23 cellular contexts compared by ENCODE assay signal in the genomic region with DNA sequence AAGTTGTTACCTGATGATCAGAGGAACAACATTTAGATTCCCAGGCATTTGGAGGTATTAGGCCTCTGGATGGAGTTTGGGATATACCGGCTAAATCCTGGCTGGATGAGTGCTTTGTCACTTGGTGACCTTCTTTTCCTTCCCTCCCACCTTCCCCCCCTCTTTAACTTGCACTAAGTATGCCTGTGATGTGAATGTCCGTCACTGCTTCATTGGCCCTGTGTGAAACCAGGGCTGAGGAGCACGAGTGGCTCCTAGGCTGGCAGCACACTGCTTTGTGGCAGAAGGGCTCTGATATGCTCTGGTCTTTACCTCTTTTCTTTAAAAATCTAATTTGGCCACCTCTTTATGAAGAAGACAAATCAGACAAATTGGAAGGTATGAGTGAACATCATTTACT.
DNase-seq lines count a peak whose midpoint lies in the region; ATAC-seq and TF ChIP-seq lines count a peak whose summit lies in the region.
"Had no signal": no experiment of that assay in that cellular context is flagged by ENCODE, and none has a peak within 500 bp of the region (broad histone marks: within the 10 kb centered on the region; RNA-seq: fewer than 3 reads in every experiment).

No MANE protein-coding gene starts in this region.

- DNase-seq in naive B cell (no peak), testis (no peak), erythroblast (lab: John Stamatoyannopoulos, UW) (no peak), NCI-H226 (no peak)
- DNase-seq: activated CD8-positive, alpha-beta memory T cell treated with anti-CD3 and anti-CD28 coated beads for 24 hours; activated naive CD4-positive, alpha-beta T cell treated with anti-CD3 and anti-CD28 coated beads for 36 hours; activated T-cell treated with anti-CD3 and anti-CD28 coated beads, Interleukin-2, amount 50 U/mL, for 4 hours; DMS79 treated with DMSO at 0.1 percent for 48 hours; endodermal cell; kidney glomerular epithelial cell; mesendoderm; naive thymus-derived CD4-positive, alpha-beta T cell; NCI-H1436 treated with DMSO at 0.1 percent for 48 hours; NCI-H524 treated with DMSO at 0.1 percent for 48 hours; RPMI8226; T1000 had no signal

- H3K36me3 Mint-ChIP-seq in brain (peaks cover 6% of the 10 kb centered on the region), naive B cell (peaks cover 0 to 4% of the 10 kb centered on the region in 2 donors)

- TF ChIP-seq POLR2A in testis (IDR thresholded peaks at IDR 0.05) (no peak), erythroblast (IDR thresholded peaks at IDR 0.05; ENCODE audit: low read length) (no peak)

- peaks cover 7% of the 10 kb centered on the region for H3K27me3 Mint-ChIP-seq in brain
- no peaks in the 10 kb centered on the region for H3K27me3 Mint-ChIP-seq in naive B cell
- H3K27me3 Mint-ChIP-seq: naive thymus-derived CD4-positive, alpha-beta T cell had no signal

- H3K4me1 ChIP-seq in KMS-11 (ENCODE audit: low read depth, poor library complexity, severe bottlenecking) = peaks cover 91% of the 10 kb centered on the region
- peaks cover 56% of the 10 kb centered on the region for H3K4me1 ChIP-seq in testis

- H4K20me1 ChIP-seq in KMS-11 (ENCODE audit: insufficient read depth) = no peaks in the 10 kb centered on the region

- H3K4me3 Mint-ChIP-seq in brain (peak overlapping the region; percentile 65 to 94 (median 93)), naive B cell (peak overlapping the region in 6 of 8 donors; percentile 70 to 97 (median 87))
- H3K4me3 Mint-ChIP-seq: activated naive CD4-positive, alpha-beta T cell treated with anti-CD3 and anti-CD28 coated beads for 36 hours; activated T-cell treated with anti-CD3 and anti-CD28 coated beads, Interleukin-2, amount 50 U/mL, for 4 hours; endodermal cell; naive thymus-derived CD4-positive, alpha-beta T cell had no signal

- H3K9me3 Mint-ChIP-seq in brain (peaks cover 0 to 2% (median 0%) of the 10 kb centered on the region in 5 experiments), naive B cell (no peaks in the 10 kb centered on the region)
- H3K9me3 Mint-ChIP-seq: activated naive CD4-positive, alpha-beta T cell treated with anti-CD3 and anti-CD28 coated beads for 36 hours; activated T-cell treated with anti-CD3 and anti-CD28 coated beads, Interleukin-2, amount 50 U/mL, for 4 hours; endodermal cell; naive thymus-derived CD4-positive, alpha-beta T cell had no signal

- no peaks in the 10 kb centered on the region for H3K27me3 ChIP-seq in KMS-11 (ENCODE audit: insufficient read depth, low read depth)
- no peaks in the 10 kb centered on the region for H3K27me3 ChIP-seq in testis
- H3K27me3 ChIP-seq: suprapubic skin had no signal

- peak overlapping the region; percentile 40 for H3K4me2 ChIP-seq in KMS-11

- peaks cover 15% of the 10 kb centered on the region; the same call in 1 of the 2 replicates for H3K79me2 ChIP-seq in KMS-11 (ENCODE audit: insufficient read depth, low read depth)

- H3K36me3 ChIP-seq in KMS-11 (ENCODE audit: insufficient read depth) (no peaks in the 10 kb centered on the region), testis (ENCODE audit: low read depth, missing control alignments) (no peaks in the 10 kb centered on the region)

- 50 to 58% methylated on average over 3 of the region's 3 CpGs for WGBS in testis, 2 donors

- intact Hi-C loops in testis (cut with DNase I; ENCODE audit: low total_unique reads) = no loop called here

- H3K27ac Mint-ChIP-seq in brain = peak overlapping the region; percentile 79 to 100 (median 89)
- H3K27ac Mint-ChIP-seq in naive B cell = peak overlapping the region; percentile 4 to 100 (median 94)
- H3K27ac Mint-ChIP-seq: activated naive CD4-positive, alpha-beta T cell treated with anti-CD3 and anti-CD28 coated beads for 36 hours; endodermal cell had no signal

- TF ChIP-seq CTCF in KMS-11 (conservative IDR thresholded peaks at IDR 0.05; ENCODE audit: low read depth, low read length) (no peak), brain (conservative IDR thresholded peaks at IDR 0.05) (no peak), testis (IDR thresholded peaks at IDR 0.05) (no peak)

- no peak overlapping the region; the same call in 1 of the 2 replicates for H3K9ac ChIP-seq in KMS-11

- H3K9me3 ChIP-seq in testis = no peaks in the 10 kb centered on the region
- H3K9me3 ChIP-seq: suprapubic skin had no signal

- ATAC-seq in naive B cell (ENCODE audit: low read depth in 2 of 2) = no peak
- no peak for ATAC-seq in GM21528 (IDR thresholded peaks at IDR 0.05; ENCODE audit: low FRiP score, unreplicated experiment)
- ATAC-seq: activated T-cell treated with anti-CD3 and anti-CD28 coated beads, Interleukin-2, amount 50 U/mL, for 4 hours; GM12878; K562; naive thymus-derived CD4-positive, alpha-beta T cell; SK-N-SH treated with all-trans-retinoic acid at 6 μM for 48 hours had no signal

- no peak overlapping the region for H3K4me3 ChIP-seq in KMS-11 (IDR thresholded peaks at IDR 0.05; ENCODE audit: insufficient read depth, low read depth, low read length)
- H3K4me3 ChIP-seq in testis = no peak overlapping the region
- H3K4me3 ChIP-seq: GM12878, K562, suprapubic skin had no signal

- H2AFZ ChIP-seq in KMS-11 (ENCODE audit: low read depth) = no peak overlapping the region

- H3K27ac ChIP-seq in KMS-11 (peak overlapping the region; percentile 81; the same call in 1 of the 2 replicates), testis (peak overlapping the region; percentile 83 to 85)
- H3K27ac ChIP-seq: suprapubic skin had no signal

- H3K4me1 Mint-ChIP-seq in brain = peaks cover 76% of the 10 kb centered on the region
- H3K4me1 Mint-ChIP-seq in naive B cell = peaks cover 38 to 85% (median 50%) of the 10 kb centered on the region in 3 donors
